Comparison of ENCODE assay signal across 15 cellular contexts in genomic region chr5:10420926-10421325, GRCh38. TPM values are rescaled to one million over a fixed set of nuclear protein-coding genes. Genes with fewer than 3 reads are reported as not detected.
A peak's percentile ranks its signal among the peaks of the same experiment; 100 is the strongest.
DNase-seq lines count a peak whose midpoint lies in the region; ATAC-seq, FAIRE-seq and TF ChIP-seq lines count a peak whose summit lies in the region.
"Had no signal": no experiment of that assay in that cellular context is flagged by ENCODE, and none has a peak within 500 bp of the region (broad histone marks: within the 10 kb centered on the region; RNA-seq: fewer than 3 reads in every experiment).

No MANE protein-coding gene starts in this region.

- ATAC-seq in activated T-cell treated with anti-CD3 and anti-CD28 coated beads, Interleukin-2, amount 50 U/mL, for 4 hours: peak; percentile 41 to 63
- no peak for ATAC-seq in stimulated activated memory B cell treated with anti-CD40 and anti-IgM and Interleukin-4, amounts not matched to agents 10 μg/mL and 1 μg/mL and 100 μg/mL, for 72 hours

- no peak overlapping the region for H2AK5ac ChIP-seq in H1 (ENCODE audit: low read depth, low read length)

- H3K23me2 ChIP-seq in H1 (ENCODE audit: low read depth, low read length): no peaks in the 10 kb centered on the region

- peaks cover 4% of the 10 kb centered on the region; the same call in 1 of the 2 replicates for H3F3A ChIP-seq in PC-9 (ENCODE audit: insufficient read depth, low read depth)

- H3K14ac ChIP-seq in H1 (ENCODE audit: insufficient read length): no peak overlapping the region

- 0 out of 2 replicates have a peak overlapping the region, but pooled peaks have one; percentile 10 for H3K4me2 ChIP-seq in PC-9
- no peak overlapping the region for H3K4me2 ChIP-seq in H1 (ENCODE audit: insufficient read depth in 1 of 2, low read depth in 2 of 2, low read length in 2 of 2)

- no peak overlapping the region for H2BK15ac ChIP-seq in H1 (ENCODE audit: low read length)

- no peak for TF ChIP-seq RAD21 in H1 (IDR thresholded peaks at IDR 0.05 in 1 of 2, conservative IDR thresholded peaks at IDR 0.05 in 1 of 2; ENCODE audit: low read depth in 2 of 2, low read length in 2 of 2)

- H4K5ac ChIP-seq in H1 (ENCODE audit: insufficient read length, low read depth, low read length): no peak overlapping the region

- no peak overlapping the region for H3K56ac ChIP-seq in H1 (replicated peaks; ENCODE audit: insufficient read length, low read depth, low read length)

- no peak overlapping the region for H4K91ac ChIP-seq in H1 (replicated peaks; ENCODE audit: insufficient read length, low read length)

- no peak overlapping the region for H3K9ac ChIP-seq in H1 (replicated peaks in 1 of 4; ENCODE audit: extremely low read depth in 1 of 4, low read depth in 3 of 4, low read length in 3 of 4)

- H3K9me3 Mint-ChIP-seq in activated T-cell treated with anti-CD3 and anti-CD28 coated beads, Interleukin-2, amount 50 U/mL, for 4 hours: no peaks in the 10 kb centered on the region
- H3K9me3 Mint-ChIP-seq in stimulated activated memory B cell treated with anti-CD40 and anti-IgM and Interleukin-4, amounts not matched to agents 10 μg/mL and 1 μg/mL and 100 μg/mL, for 72 hours: no peaks in the 10 kb centered on the region
- H3K9me3 Mint-ChIP-seq: nephron progenitor cell had no signal

- H3K9me3 ChIP-seq in PC-9 (ENCODE audit: insufficient read depth, low read depth): no peaks in the 10 kb centered on the region
- H3K9me3 ChIP-seq in H1 (ENCODE audit: insufficient read depth in 2 of 2, low read depth in 1 of 2, low read length in 1 of 2): no peaks in the 10 kb centered on the region
- H3K9me3 ChIP-seq in ascending aorta: no peaks in the 10 kb centered on the region
- no peaks in the 10 kb centered on the region for H3K9me3 ChIP-seq in suprapubic skin

- TF ChIP-seq POLR2A in H1 (IDR thresholded peaks at IDR 0.05; ENCODE audit: control extremely low read depth in 1 of 2, low read depth in 2 of 2, low read length in 2 of 2) (no peak), suprapubic skin (IDR thresholded peaks at IDR 0.05) (no peak)

- intact Hi-C loops in PC-9 (cut with micrococcal nuclease; ENCODE audit: unreplicated experiment) (loop anchor here (5.0 kb wide), 1 partner anchor 154 kb away; no protein-coding TSS in a partner anchor), ascending aorta (cut with DNase I) (no loop called here)

- H3K27ac ChIP-seq in PC-9 (peak overlapping the region; percentile 59), H1 (ENCODE audit: low read depth, low read length) (no peak overlapping the region), ascending aorta (no peak overlapping the region), suprapubic skin (no peak overlapping the region)
- H3K27ac ChIP-seq: WERI-Rb-1 had no signal

- peaks cover 37% of the 10 kb centered on the region for H3K4me1 Mint-ChIP-seq in activated T-cell treated with anti-CD3 and anti-CD28 coated beads, Interleukin-2, amount 50 U/mL, for 4 hours (ENCODE audit: low read depth)
- H3K4me1 Mint-ChIP-seq in stimulated activated memory B cell treated with anti-CD40 and anti-IgM and Interleukin-4, amounts not matched to agents 10 μg/mL and 1 μg/mL and 100 μg/mL, for 72 hours: peaks cover 15% of the 10 kb centered on the region
- H3K4me1 Mint-ChIP-seq: nephron progenitor cell had no signal

- CTCF ChIA-PET in PC-9 (lab: Charles Lee) (interaction anchor here (0.7 kb wide), 1 partner anchor 1303 kb away, joined by 4 read pairs; no protein-coding TSS in a partner anchor), H1 (lab: Charles Lee; ENCODE audit: partially characterized antibody) (interaction anchor here (1.8 to 5.0 kb wide), 3 partner anchors 9 to 63 kb away, joined by 5 to 30 read pairs (median 6); no protein-coding TSS in a partner anchor)

- H3K4me3 ChIP-seq in PC-9: no peak overlapping the region
- H3K4me3 ChIP-seq in H1 (ENCODE audit: extremely low read depth in 1 of 4, insufficient read depth in 2 of 4, low read depth in 3 of 4, low read length in 4 of 4): no peak overlapping the region
- H3K4me3 ChIP-seq in ascending aorta: no peak overlapping the region
- no peak overlapping the region for H3K4me3 ChIP-seq in suprapubic skin
- H3K4me3 ChIP-seq: coronary artery had no signal

- H4K20me1 ChIP-seq in PC-9 (ENCODE audit: insufficient read depth) (no peaks in the 10 kb centered on the region), H1 (replicated peaks in 1 of 2; ENCODE audit: control insufficient read depth in 1 of 2, insufficient read depth in 2 of 2, low read length in 2 of 2) (peaks cover 0 to 2% of the 10 kb centered on the region in 2 experiments)

- no peak overlapping the region for H2BK120ac ChIP-seq in H1 (replicated peaks; ENCODE audit: low read depth, low read length)

- H2AFZ ChIP-seq in PC-9 (no peak overlapping the region), H1 (ENCODE audit: low read length) (no peak overlapping the region)

- no peak overlapping the region for H2BK12ac ChIP-seq in H1 (ENCODE audit: low read depth, low read length)

- no peak overlapping the region for H3K4me3 Mint-ChIP-seq in activated T-cell treated with anti-CD3 and anti-CD28 coated beads, Interleukin-2, amount 50 U/mL, for 4 hours
- no peak overlapping the region for H3K4me3 Mint-ChIP-seq in stimulated activated memory B cell treated with anti-CD40 and anti-IgM and Interleukin-4, amounts not matched to agents 10 μg/mL and 1 μg/mL and 100 μg/mL, for 72 hours
- H3K4me3 Mint-ChIP-seq: nephron progenitor cell had no signal

- peaks cover 62% of the 10 kb centered on the region for H3K36me3 Mint-ChIP-seq in activated T-cell treated with anti-CD3 and anti-CD28 coated beads, Interleukin-2, amount 50 U/mL, for 4 hours (ENCODE audit: insufficient read depth)
- H3K36me3 Mint-ChIP-seq in stimulated activated memory B cell treated with anti-CD40 and anti-IgM and Interleukin-4, amounts not matched to agents 10 μg/mL and 1 μg/mL and 100 μg/mL, for 72 hours: peaks cover 55% of the 10 kb centered on the region

- H3K27ac Mint-ChIP-seq in stimulated activated memory B cell treated with anti-CD40 and anti-IgM and Interleukin-4, amounts not matched to agents 10 μg/mL and 1 μg/mL and 100 μg/mL, for 72 hours: peak overlapping the region; percentile 36

- H3K79me2 ChIP-seq in PC-9 (ENCODE audit: low read depth) (0 out of 2 replicates have a peak, but pooled peaks cover 5% of the 10 kb centered on the region), H1 (ENCODE audit: control insufficient read depth in 1 of 2, insufficient read depth in 2 of 2, low read length in 2 of 2) (no peaks in the 10 kb centered on the region)

- no peaks in the 10 kb centered on the region for H3K27me3 Mint-ChIP-seq in activated T-cell treated with anti-CD3 and anti-CD28 coated beads, Interleukin-2, amount 50 U/mL, for 4 hours (ENCODE audit: low read depth)
- no peaks in the 10 kb centered on the region for H3K27me3 Mint-ChIP-seq in stimulated activated memory B cell treated with anti-CD40 and anti-IgM and Interleukin-4, amounts not matched to agents 10 μg/mL and 1 μg/mL and 100 μg/mL, for 72 hours

- H2BK20ac ChIP-seq in H1 (ENCODE audit: low read length): no peak overlapping the region

- FAIRE-seq in H1 (lab: Jason Lieb, UNC): no peak
- FAIRE-seq: frontal cortex had no signal

- H3K18ac ChIP-seq in H1 (ENCODE audit: extremely low read depth, low read length): no peak overlapping the region

- TF ChIP-seq EP300 in H1 (IDR thresholded peaks at IDR 0.05; ENCODE audit: borderline replicate concordance in 1 of 2, low read depth in 2 of 2, low read length in 2 of 2) (no peak), suprapubic skin (IDR thresholded peaks at IDR 0.05) (no peak)

- H3K79me1 ChIP-seq in H1 (ENCODE audit: low read depth, low read length): no peaks in the 10 kb centered on the region

- no peaks in the 10 kb centered on the region for H3K27me3 ChIP-seq in PC-9 (ENCODE audit: insufficient read depth, low read depth)
- H3K27me3 ChIP-seq in H1 (replicated peaks in 1 of 4; ENCODE audit: control insufficient read depth in 3 of 4, extremely low read depth in 1 of 4, insufficient read depth in 3 of 4, low read length in 3 of 4): no peaks in the 10 kb centered on the region
- no peaks in the 10 kb centered on the region for H3K27me3 ChIP-seq in ascending aorta
- H3K27me3 ChIP-seq in suprapubic skin: no peaks in the 10 kb centered on the region

- H2BK5ac ChIP-seq in H1 (ENCODE audit: low read depth, low read length): no peak overlapping the region

- H4K8ac ChIP-seq in H1 (ENCODE audit: extremely low read depth, insufficient read depth, low read length): no peak overlapping the region

- H3K36me3 ChIP-seq in PC-9 (ENCODE audit: low read depth): peaks cover 82% of the 10 kb centered on the region
- H3K36me3 ChIP-seq in H1 (ENCODE audit: control insufficient read depth in 2 of 4, insufficient read depth in 4 of 4, low read length in 3 of 4): peaks cover 9 to 54% (median 32%) of the 10 kb centered on the region in 4 experiments
- peaks cover 57 to 82% of the 10 kb centered on the region in 2 donors for H3K36me3 ChIP-seq in ascending aorta
- H3K36me3 ChIP-seq in suprapubic skin: peaks cover 74% of the 10 kb centered on the region

- BruUV-seq in PC-9 (replicated peaks; lab: Mats Ljungman, UMichigan): no TSS peak

- POLR2A ChIA-PET in PC-9 (lab: Charles Lee; ENCODE audit: unreplicated experiment): interaction anchor here (0.7 kb wide), 1 partner anchor 20 kb away, joined by 8 read pairs; no protein-coding TSS in a partner anchor
- POLR2A ChIA-PET in H1 (lab: Charles Lee; ENCODE audit: partially characterized antibody): interaction anchor here (2.6 kb wide), 1 partner anchor 156 kb away, joined by 7 read pairs; no protein-coding TSS in a partner anchor

- TF ChIP-seq CTCF in PC-9 (conservative IDR thresholded peaks at IDR 0.05): no peak
- no peak for TF ChIP-seq CTCF in H1 (IDR thresholded peaks at IDR 0.05; ENCODE audit: control extremely low read depth in 1 of 3, insufficient read depth in 1 of 3, low read depth in 1 of 3, low read length in 3 of 3)
- TF ChIP-seq CTCF in ascending aorta (IDR thresholded peaks at IDR 0.05): no peak
- TF ChIP-seq CTCF in suprapubic skin (IDR thresholded peaks at IDR 0.05): no peak

- H3K4me1 ChIP-seq in PC-9 (replicated peaks; ENCODE audit: insufficient read depth): peaks cover 15% of the 10 kb centered on the region
- H3K4me1 ChIP-seq in H1 (replicated peaks in 1 of 4; ENCODE audit: control insufficient read depth in 3 of 4, insufficient read depth in 4 of 4, low read length in 3 of 4): peaks cover 0 to 2% (median 0%) of the 10 kb centered on the region in 4 experiments; a peak in 1 of 7 replicates
- no peaks in the 10 kb centered on the region for H3K4me1 ChIP-seq in ascending aorta
- no peaks in the 10 kb centered on the region for H3K4me1 ChIP-seq in suprapubic skin

- H3K9me2 ChIP-seq in PC-9 (ENCODE audit: insufficient read depth): no peaks in the 10 kb centered on the region

- no peak overlapping the region for H3K4ac ChIP-seq in H1 (replicated peaks; ENCODE audit: insufficient read length, low read depth, low read length)

- no peak for DNase-seq in activated T-cell treated with anti-CD3 and anti-CD28 coated beads, Interleukin-2, amount 50 U/mL, for 4 hours
- no peak for DNase-seq in activated T-cell treated with anti-CD3 and anti-CD28 coated beads for 4 hours
- DNase-seq in PC-9: no peak
- no peak for DNase-seq in H1 (ENCODE audit: low read depth in 1 of 2, low spot score in 2 of 2)
- no peak for DNase-seq in ascending aorta (ENCODE audit: low spot score in 2 of 2)
- no peak for DNase-seq in suprapubic skin (ENCODE audit: low spot score in 2 of 2)
- DNase-seq in stimulated activated CD4-positive, alpha-beta T cell treated with anti-CD3 and anti-CD28 coated beads, Interleukin-1b, Interleukin-23, amount 100 ng/mL, for 48 hours: no peak
- DNase-seq: left cardiac atrium, NCI-H2227 treated with DMSO at 0.1 percent for 48 hours, nephron progenitor cell, WERI-Rb-1 had no signal

- H3K23ac ChIP-seq in H1 (ENCODE audit: insufficient read length): no peak overlapping the region

RNA-seq across cellular contexts. Expression of gene ROPN1L, which starts 20.8 kb away (rescaled TPM):
- total RNA-seq in activated T-cell treated with anti-CD3 and anti-CD28 coated beads, Interleukin-2, amount 50 U/mL, for 4 hours: under 1 TPM in 1 of 3 donors, not detected in 2; 0.18 TPM
- 7.1 and 10.3 TPM in 2 replicates for total RNA-seq in PC-9 (2021)
- total RNA-seq in H1 (2021; fragmentation: NEBNext Ultra II Directional; extraction: Animal tissue kit (Norgen Biotek cat#: 25700)): 0.38 and 0.73 TPM in 2 replicates
- polyA plus RNA-seq in H1 (2011; rRNA removed): 0.24 and 0.28 TPM in 2 replicates
- polyA plus RNA-seq in H1 (2011; cell fraction: cytosol; rRNA removed): 0.34 TPM
- polyA plus RNA-seq in H1 (2011; cell fraction: nucleus; rRNA removed): 0.21 TPM
- polyA plus RNA-seq in H1 (2012, experiment 1 of 2): 0.15 to 0.46 TPM in 2 of 4 replicates, not detected in the others
- polyA plus RNA-seq in H1 (2012, experiment 2 of 2): not detected
- 0.22 TPM for polyA plus RNA-seq in H1 (2013, experiment 1 of 2)
- 0.24 TPM for polyA plus RNA-seq in H1 (2013, experiment 2 of 2)
- 0.51 TPM in 1 of 2 replicates, not detected in the other for polyA minus RNA-seq in H1 (2011; rRNA and poly(A)+ RNA removed)
- polyA minus RNA-seq in H1 (2011; cell fraction: cytosol; rRNA and poly(A)+ RNA removed): not detected
- not detected for polyA minus RNA-seq in H1 (2011; cell fraction: nucleus; rRNA and poly(A)+ RNA removed)
- not detected for total RNA-seq in ascending aorta
- under 1 TPM in 1 of 4 donors, not detected in 3; 0.81 TPM for total RNA-seq in suprapubic skin
- total RNA-seq: G401 had no signal
